1 cellular context compared by ENCODE assay signal in genomic region chr1:25820247-25821111, GRCh38.
TF ChIP-seq lines count a peak whose summit lies in the region.

No MANE protein-coding gene starts in this region.

TF ChIP-seq in HepG2, 621 proteins besides CTCF, POLR2A, EP300 and RAD21 (continued from another document and continues in another):
- peak; percentile 21; the same call in 1 of the 2 replicates for TF ChIP-seq TFDP2 (CRISPR knock-in tag; IDR thresholded peaks at IDR 0.05)
- no peak for TF ChIP-seq NKX3-1 (CRISPR knock-in tag; IDR thresholded peaks at IDR 0.05)
- TF ChIP-seq ZBTB8A (CRISPR knock-in tag; IDR thresholded peaks at IDR 0.05; ENCODE audit: borderline replicate concordance, low read depth), result 0 out of 2 replicates have a peak, but pooled peaks have one; percentile 89
- 0 out of 2 replicates have a peak, but pooled peaks have one; percentile 12 for TF ChIP-seq MEIS2 (CRISPR knock-in tag; IDR thresholded peaks at IDR 0.05)
- TF ChIP-seq ZKSCAN8 (CRISPR knock-in tag; IDR thresholded peaks at IDR 0.05; ENCODE audit: borderline replicate concordance), result no peak
- no peak for TF ChIP-seq YEATS2 (CRISPR knock-in tag; IDR thresholded peaks at IDR 0.05; ENCODE audit: borderline replicate concordance)
- no peak for TF ChIP-seq ZNF362 (CRISPR knock-in tag; IDR thresholded peaks at IDR 0.05; ENCODE audit: borderline replicate concordance)
- no peak for TF ChIP-seq ZNF644 (CRISPR knock-in tag; IDR thresholded peaks at IDR 0.05; ENCODE audit: low read depth)
- no peak for TF ChIP-seq ZNF580 (CRISPR knock-in tag; IDR thresholded peaks at IDR 0.05; ENCODE audit: borderline replicate concordance, low read depth)
- no peak for TF ChIP-seq ZFP82 (CRISPR knock-in tag; IDR thresholded peaks at IDR 0.05; ENCODE audit: borderline replicate concordance)
- TF ChIP-seq SMARCE1 (IDR thresholded peaks at IDR 0.05; ENCODE audit: borderline replicate concordance), result no peak
- no peak for TF ChIP-seq NFE2 (CRISPR knock-in tag; IDR thresholded peaks at IDR 0.05)
- no peak for TF ChIP-seq ZNF552 (CRISPR knock-in tag; IDR thresholded peaks at IDR 0.05; ENCODE audit: borderline replicate concordance)
- TF ChIP-seq HNF1A (IDR thresholded peaks at IDR 0.05; ENCODE audit: low read depth), result no peak
- TF ChIP-seq HNF1A (CRISPR knock-in tag; IDR thresholded peaks at IDR 0.05; ENCODE audit: borderline replicate concordance), result no peak; the same call in 1 of the 2 replicates
- TF ChIP-seq HIC2 (CRISPR knock-in tag; IDR thresholded peaks at IDR 0.05; ENCODE audit: low read depth), result no peak
- TF ChIP-seq ZNF782 (CRISPR knock-in tag; IDR thresholded peaks at IDR 0.05; ENCODE audit: borderline replicate concordance), result no peak
- TF ChIP-seq ZNF512B (CRISPR knock-in tag; IDR thresholded peaks at IDR 0.05; ENCODE audit: borderline replicate concordance), result no peak; the same call in 1 of the 2 replicates
- no peak for TF ChIP-seq ZNF75D (CRISPR knock-in tag; IDR thresholded peaks at IDR 0.05; ENCODE audit: borderline replicate concordance)
- peak; percentile 7 for TF ChIP-seq HNRNPLL (IDR thresholded peaks at IDR 0.05; ENCODE audit: low read depth, low read length, poor library complexity, severe bottlenecking)
- peak; percentile 26 for TF ChIP-seq RXRA (CRISPR knock-in tag; IDR thresholded peaks at IDR 0.05)
- no peak for TF ChIP-seq ZFP37 (CRISPR knock-in tag; IDR thresholded peaks at IDR 0.05; ENCODE audit: borderline replicate concordance)
- no peak for TF ChIP-seq ZUFSP (CRISPR knock-in tag; IDR thresholded peaks at IDR 0.05; ENCODE audit: borderline replicate concordance)
- no peak for TF ChIP-seq SRSF1 (optimal IDR thresholded peaks at IDR 0.05; ENCODE audit: low read depth, low read length)
- no peak for TF ChIP-seq ZNF792 (CRISPR knock-in tag; IDR thresholded peaks at IDR 0.05)
- TF ChIP-seq ZNF33A (CRISPR knock-in tag; IDR thresholded peaks at IDR 0.05; ENCODE audit: borderline replicate concordance), result 0 out of 2 replicates have a peak, but pooled peaks have one; percentile 8
- no peak for TF ChIP-seq ZNF740 (CRISPR knock-in tag; IDR thresholded peaks at IDR 0.05)
- TF ChIP-seq ELF4 (CRISPR knock-in tag; IDR thresholded peaks at IDR 0.05; ENCODE audit: borderline replicate concordance), result 0 out of 2 replicates have a peak, but pooled peaks have one; percentile 6
- TF ChIP-seq ZKSCAN1 (IDR thresholded peaks at IDR 0.05; ENCODE audit: low read length), result no peak
- no peak for TF ChIP-seq BCLAF1 (IDR thresholded peaks at IDR 0.05)
- no peak for TF ChIP-seq ZNF3 (CRISPR knock-in tag; IDR thresholded peaks at IDR 0.05)
- peak; percentile 62 for TF ChIP-seq ZNF556 (CRISPR knock-in tag; IDR thresholded peaks at IDR 0.05; ENCODE audit: borderline replicate concordance)
- peak; percentile 43; the same call in 1 of the 2 replicates for TF ChIP-seq TFDP1 (CRISPR knock-in tag; IDR thresholded peaks at IDR 0.05; ENCODE audit: borderline replicate concordance)
- TF ChIP-seq CEBPG (CRISPR knock-in tag; IDR thresholded peaks at IDR 0.05), result no peak
- no peak for TF ChIP-seq CBX5 (CRISPR knock-in tag; IDR thresholded peaks at IDR 0.05; ENCODE audit: borderline replicate concordance)
- no peak for TF ChIP-seq KMT2A (CRISPR knock-in tag; IDR thresholded peaks at IDR 0.05)
- TF ChIP-seq CHCHD3 (CRISPR knock-in tag; IDR thresholded peaks at IDR 0.05), result no peak
- 0 out of 2 replicates have a peak, but pooled peaks have one; percentile 41 for TF ChIP-seq AHR (CRISPR knock-in tag; IDR thresholded peaks at IDR 0.05)
- TF ChIP-seq ZNF30 (CRISPR knock-in tag; IDR thresholded peaks at IDR 0.05), result peak; percentile 13; the same call in 1 of the 2 replicates
- peak; percentile 57; the same call in 1 of the 2 replicates for TF ChIP-seq PHF8 (CRISPR knock-in tag; IDR thresholded peaks at IDR 0.05)
- TF ChIP-seq MLX (CRISPR knock-in tag; IDR thresholded peaks at IDR 0.05), result no peak
- TF ChIP-seq ZNF749 (CRISPR knock-in tag; IDR thresholded peaks at IDR 0.05; ENCODE audit: borderline replicate concordance), result no peak
- TF ChIP-seq ZFAT (CRISPR knock-in tag; conservative IDR thresholded peaks at IDR 0.05), result no peak
- TF ChIP-seq ZNF576 (CRISPR knock-in tag; IDR thresholded peaks at IDR 0.05), result no peak
